1 cellular context compared by ENCODE assay signal in the genomic region with DNA sequence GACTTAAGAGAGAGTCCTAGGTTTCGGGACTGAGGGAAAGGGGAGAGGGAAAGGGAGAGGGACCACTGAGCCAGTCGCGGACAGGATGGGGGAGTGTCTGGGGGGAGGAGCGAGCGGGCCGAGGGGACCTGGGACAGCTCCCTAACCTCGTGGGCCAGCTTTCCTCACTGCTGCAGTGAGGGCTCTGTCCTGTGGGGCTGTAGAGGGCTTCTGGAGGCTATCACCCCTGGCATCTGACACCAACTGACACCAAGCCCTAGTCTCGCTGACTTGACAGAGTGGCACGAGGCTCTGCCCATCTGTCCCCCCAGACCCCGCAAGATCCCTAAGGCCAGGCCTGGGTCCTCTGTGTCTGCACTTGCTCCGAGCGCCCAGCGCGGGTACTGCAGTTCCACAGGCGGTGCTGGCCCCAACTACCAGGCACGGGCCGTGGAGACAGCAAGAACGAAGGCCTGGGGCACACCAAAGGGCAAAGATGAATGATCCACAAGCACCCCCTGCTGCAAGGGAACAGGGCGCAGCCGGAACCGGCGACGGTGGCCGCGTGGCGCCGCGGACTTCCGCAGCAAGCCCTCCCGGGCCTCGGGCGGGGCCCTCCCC.
TF ChIP-seq lines count a peak whose summit lies in the region.

No MANE protein-coding gene starts in this region.

TF ChIP-seq in K562, 482 proteins besides CTCF, POLR2A, EP300 and RAD21 (continued from another document and continues in another):
- TF ChIP-seq, protein P1, sequence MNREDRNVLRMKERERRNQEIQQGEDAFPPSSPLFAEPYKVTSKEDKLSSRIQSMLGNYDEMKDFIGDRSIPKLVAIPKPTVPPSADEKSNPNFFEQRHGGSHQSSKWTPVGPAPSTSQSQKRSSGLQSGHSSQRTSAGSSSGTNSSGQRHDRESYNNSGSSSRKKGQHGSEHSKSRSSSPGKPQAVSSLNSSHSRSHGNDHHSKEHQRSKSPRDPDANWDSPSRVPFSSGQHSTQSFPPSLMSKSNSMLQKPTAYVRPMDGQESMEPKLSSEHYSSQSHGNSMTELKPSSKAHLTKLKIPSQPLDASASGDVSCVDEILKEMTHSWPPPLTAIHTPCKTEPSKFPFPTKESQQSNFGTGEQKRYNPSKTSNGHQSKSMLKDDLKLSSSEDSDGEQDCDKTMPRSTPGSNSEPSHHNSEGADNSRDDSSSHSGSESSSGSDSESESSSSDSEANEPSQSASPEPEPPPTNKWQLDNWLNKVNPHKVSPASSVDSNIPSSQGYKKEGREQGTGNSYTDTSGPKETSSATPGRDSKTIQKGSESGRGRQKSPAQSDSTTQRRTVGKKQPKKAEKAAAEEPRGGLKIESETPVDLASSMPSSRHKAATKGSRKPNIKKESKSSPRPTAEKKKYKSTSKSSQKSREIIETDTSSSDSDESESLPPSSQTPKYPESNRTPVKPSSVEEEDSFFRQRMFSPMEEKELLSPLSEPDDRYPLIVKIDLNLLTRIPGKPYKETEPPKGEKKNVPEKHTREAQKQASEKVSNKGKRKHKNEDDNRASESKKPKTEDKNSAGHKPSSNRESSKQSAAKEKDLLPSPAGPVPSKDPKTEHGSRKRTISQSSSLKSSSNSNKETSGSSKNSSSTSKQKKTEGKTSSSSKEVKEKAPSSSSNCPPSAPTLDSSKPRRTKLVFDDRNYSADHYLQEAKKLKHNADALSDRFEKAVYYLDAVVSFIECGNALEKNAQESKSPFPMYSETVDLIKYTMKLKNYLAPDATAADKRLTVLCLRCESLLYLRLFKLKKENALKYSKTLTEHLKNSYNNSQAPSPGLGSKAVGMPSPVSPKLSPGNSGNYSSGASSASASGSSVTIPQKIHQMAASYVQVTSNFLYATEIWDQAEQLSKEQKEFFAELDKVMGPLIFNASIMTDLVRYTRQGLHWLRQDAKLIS (CRISPR knock-in tag; IDR thresholded peaks at IDR 0.05), result no peak
- TF ChIP-seq, protein P2, sequence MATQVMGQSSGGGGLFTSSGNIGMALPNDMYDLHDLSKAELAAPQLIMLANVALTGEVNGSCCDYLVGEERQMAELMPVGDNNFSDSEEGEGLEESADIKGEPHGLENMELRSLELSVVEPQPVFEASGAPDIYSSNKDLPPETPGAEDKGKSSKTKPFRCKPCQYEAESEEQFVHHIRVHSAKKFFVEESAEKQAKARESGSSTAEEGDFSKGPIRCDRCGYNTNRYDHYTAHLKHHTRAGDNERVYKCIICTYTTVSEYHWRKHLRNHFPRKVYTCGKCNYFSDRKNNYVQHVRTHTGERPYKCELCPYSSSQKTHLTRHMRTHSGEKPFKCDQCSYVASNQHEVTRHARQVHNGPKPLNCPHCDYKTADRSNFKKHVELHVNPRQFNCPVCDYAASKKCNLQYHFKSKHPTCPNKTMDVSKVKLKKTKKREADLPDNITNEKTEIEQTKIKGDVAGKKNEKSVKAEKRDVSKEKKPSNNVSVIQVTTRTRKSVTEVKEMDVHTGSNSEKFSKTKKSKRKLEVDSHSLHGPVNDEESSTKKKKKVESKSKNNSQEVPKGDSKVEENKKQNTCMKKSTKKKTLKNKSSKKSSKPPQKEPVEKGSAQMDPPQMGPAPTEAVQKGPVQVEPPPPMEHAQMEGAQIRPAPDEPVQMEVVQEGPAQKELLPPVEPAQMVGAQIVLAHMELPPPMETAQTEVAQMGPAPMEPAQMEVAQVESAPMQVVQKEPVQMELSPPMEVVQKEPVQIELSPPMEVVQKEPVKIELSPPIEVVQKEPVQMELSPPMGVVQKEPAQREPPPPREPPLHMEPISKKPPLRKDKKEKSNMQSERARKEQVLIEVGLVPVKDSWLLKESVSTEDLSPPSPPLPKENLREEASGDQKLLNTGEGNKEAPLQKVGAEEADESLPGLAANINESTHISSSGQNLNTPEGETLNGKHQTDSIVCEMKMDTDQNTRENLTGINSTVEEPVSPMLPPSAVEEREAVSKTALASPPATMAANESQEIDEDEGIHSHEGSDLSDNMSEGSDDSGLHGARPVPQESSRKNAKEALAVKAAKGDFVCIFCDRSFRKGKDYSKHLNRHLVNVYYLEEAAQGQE (CRISPR knock-in tag; IDR thresholded peaks at IDR 0.05; ENCODE audit: low read depth), result peak; percentile 92
- TF ChIP-seq L3MBTL2 (IDR thresholded peaks at IDR 0.05) (peak; percentile 63), MAFF (IDR thresholded peaks at IDR 0.05; ENCODE audit: low read length) (no peak), ZNF644 (tag; IDR thresholded peaks at IDR 0.05; ENCODE audit: low read depth) (no peak), SRSF7 (optimal IDR thresholded peaks at IDR 0.05; ENCODE audit: low read depth, low read length) (no peak), FOXA3 (CRISPR knock-in tag; conservative IDR thresholded peaks at IDR 0.05 in 1 of 2, IDR thresholded peaks at IDR 0.05 in 1 of 2) (no peak), MEF2D (tag; conservative IDR thresholded peaks at IDR 0.05; ENCODE audit: low read depth) (no peak), ZNF316 (IDR thresholded peaks at IDR 0.05) (no peak)
- TF ChIP-seq, protein P3, sequence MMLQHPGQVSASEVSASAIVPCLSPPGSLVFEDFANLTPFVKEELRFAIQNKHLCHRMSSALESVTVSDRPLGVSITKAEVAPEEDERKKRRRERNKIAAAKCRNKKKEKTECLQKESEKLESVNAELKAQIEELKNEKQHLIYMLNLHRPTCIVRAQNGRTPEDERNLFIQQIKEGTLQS (IDR thresholded peaks at IDR 0.05), result no peak
- TF ChIP-seq, protein P3 (CRISPR knock-in tag; conservative IDR thresholded peaks at IDR 0.05), result 0 out of 2 replicates have a peak, but pooled peaks have one; percentile 46
- TF ChIP-seq, protein P4, sequence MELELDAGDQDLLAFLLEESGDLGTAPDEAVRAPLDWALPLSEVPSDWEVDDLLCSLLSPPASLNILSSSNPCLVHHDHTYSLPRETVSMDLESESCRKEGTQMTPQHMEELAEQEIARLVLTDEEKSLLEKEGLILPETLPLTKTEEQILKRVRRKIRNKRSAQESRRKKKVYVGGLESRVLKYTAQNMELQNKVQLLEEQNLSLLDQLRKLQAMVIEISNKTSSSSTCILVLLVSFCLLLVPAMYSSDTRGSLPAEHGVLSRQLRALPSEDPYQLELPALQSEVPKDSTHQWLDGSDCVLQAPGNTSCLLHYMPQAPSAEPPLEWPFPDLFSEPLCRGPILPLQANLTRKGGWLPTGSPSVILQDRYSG (tag; conservative IDR thresholded peaks at IDR 0.05; ENCODE audit: low read depth), result no peak
- TF ChIP-seq, protein P5, sequence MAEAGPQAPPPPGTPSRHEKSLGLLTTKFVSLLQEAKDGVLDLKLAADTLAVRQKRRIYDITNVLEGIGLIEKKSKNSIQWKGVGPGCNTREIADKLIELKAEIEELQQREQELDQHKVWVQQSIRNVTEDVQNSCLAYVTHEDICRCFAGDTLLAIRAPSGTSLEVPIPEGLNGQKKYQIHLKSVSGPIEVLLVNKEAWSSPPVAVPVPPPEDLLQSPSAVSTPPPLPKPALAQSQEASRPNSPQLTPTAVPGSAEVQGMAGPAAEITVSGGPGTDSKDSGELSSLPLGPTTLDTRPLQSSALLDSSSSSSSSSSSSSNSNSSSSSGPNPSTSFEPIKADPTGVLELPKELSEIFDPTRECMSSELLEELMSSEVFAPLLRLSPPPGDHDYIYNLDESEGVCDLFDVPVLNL (CRISPR knock-in tag; IDR thresholded peaks at IDR 0.05; ENCODE audit: low read depth), result no peak
- TF ChIP-seq, protein P6, sequence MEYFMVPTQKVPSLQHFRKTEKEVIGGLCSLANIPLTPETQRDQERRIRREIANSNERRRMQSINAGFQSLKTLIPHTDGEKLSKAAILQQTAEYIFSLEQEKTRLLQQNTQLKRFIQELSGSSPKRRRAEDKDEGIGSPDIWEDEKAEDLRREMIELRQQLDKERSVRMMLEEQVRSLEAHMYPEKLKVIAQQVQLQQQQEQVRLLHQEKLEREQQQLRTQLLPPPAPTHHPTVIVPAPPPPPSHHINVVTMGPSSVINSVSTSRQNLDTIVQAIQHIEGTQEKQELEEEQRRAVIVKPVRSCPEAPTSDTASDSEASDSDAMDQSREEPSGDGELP (CRISPR knock-in tag; IDR thresholded peaks at IDR 0.05; ENCODE audit: borderline replicate concordance), result 0 out of 2 replicates have a peak, but pooled peaks have one; percentile 17
- TF ChIP-seq, protein P7, sequence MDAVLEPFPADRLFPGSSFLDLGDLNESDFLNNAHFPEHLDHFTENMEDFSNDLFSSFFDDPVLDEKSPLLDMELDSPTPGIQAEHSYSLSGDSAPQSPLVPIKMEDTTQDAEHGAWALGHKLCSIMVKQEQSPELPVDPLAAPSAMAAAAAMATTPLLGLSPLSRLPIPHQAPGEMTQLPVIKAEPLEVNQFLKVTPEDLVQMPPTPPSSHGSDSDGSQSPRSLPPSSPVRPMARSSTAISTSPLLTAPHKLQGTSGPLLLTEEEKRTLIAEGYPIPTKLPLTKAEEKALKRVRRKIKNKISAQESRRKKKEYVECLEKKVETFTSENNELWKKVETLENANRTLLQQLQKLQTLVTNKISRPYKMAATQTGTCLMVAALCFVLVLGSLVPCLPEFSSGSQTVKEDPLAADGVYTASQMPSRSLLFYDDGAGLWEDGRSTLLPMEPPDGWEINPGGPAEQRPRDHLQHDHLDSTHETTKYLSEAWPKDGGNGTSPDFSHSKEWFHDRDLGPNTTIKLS (IDR thresholded peaks at IDR 0.05; ENCODE audit: borderline replicate concordance, low read depth), result peak; percentile 61; the same call in 1 of the 2 replicates
- TF ChIP-seq, protein P8, sequence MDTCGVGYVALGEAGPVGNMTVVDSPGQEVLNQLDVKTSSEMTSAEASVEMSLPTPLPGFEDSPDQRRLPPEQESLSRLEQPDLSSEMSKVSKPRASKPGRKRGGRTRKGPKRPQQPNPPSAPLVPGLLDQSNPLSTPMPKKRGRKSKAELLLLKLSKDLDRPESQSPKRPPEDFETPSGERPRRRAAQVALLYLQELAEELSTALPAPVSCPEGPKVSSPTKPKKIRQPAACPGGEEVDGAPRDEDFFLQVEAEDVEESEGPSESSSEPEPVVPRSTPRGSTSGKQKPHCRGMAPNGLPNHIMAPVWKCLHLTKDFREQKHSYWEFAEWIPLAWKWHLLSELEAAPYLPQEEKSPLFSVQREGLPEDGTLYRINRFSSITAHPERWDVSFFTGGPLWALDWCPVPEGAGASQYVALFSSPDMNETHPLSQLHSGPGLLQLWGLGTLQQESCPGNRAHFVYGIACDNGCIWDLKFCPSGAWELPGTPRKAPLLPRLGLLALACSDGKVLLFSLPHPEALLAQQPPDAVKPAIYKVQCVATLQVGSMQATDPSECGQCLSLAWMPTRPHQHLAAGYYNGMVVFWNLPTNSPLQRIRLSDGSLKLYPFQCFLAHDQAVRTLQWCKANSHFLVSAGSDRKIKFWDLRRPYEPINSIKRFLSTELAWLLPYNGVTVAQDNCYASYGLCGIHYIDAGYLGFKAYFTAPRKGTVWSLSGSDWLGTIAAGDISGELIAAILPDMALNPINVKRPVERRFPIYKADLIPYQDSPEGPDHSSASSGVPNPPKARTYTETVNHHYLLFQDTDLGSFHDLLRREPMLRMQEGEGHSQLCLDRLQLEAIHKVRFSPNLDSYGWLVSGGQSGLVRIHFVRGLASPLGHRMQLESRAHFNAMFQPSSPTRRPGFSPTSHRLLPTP (IDR thresholded peaks at IDR 0.05; ENCODE audit: borderline replicate concordance, extremely low read depth, insufficient read length), result no peak
- TF ChIP-seq, protein P9, sequence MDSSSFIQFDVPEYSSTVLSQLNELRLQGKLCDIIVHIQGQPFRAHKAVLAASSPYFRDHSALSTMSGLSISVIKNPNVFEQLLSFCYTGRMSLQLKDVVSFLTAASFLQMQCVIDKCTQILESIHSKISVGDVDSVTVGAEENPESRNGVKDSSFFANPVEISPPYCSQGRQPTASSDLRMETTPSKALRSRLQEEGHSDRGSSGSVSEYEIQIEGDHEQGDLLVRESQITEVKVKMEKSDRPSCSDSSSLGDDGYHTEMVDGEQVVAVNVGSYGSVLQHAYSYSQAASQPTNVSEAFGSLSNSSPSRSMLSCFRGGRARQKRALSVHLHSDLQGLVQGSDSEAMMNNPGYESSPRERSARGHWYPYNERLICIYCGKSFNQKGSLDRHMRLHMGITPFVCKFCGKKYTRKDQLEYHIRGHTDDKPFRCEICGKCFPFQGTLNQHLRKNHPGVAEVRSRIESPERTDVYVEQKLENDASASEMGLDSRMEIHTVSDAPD (CRISPR knock-in tag; IDR thresholded peaks at IDR 0.05), result no peak
